ENCODE assay signal across 1 cellular context in genomic region chr12:123938679-123939480, GRCh38.
TF ChIP-seq lines count a peak whose summit lies in the region.

No MANE protein-coding gene starts in this region.

TF ChIP-seq in H1, 55 proteins besides CTCF, POLR2A, EP300 and RAD21:
- TF ChIP-seq CBX5 (IDR thresholded peaks at IDR 0.05; ENCODE audit: low read depth, low read length), result no peak
- TF ChIP-seq BACH1 (IDR thresholded peaks at IDR 0.05; ENCODE audit: low read length), result no peak
- no peak for TF ChIP-seq CBX8 (IDR thresholded peaks at IDR 0.05; ENCODE audit: borderline replicate concordance, low read depth, low read length)
- no peak for TF ChIP-seq SP4 (IDR thresholded peaks at IDR 0.05; ENCODE audit: low read length)
- no peak for TF ChIP-seq CHD1 (IDR thresholded peaks at IDR 0.05; ENCODE audit: low read depth, low read length)
- TF ChIP-seq SP1 (IDR thresholded peaks at IDR 0.05; ENCODE audit: low read depth, low read length), result no peak
- no peak for TF ChIP-seq SAP30 (IDR thresholded peaks at IDR 0.05; ENCODE audit: insufficient read depth, insufficient replicate concordance, low read length)
- TF ChIP-seq SUZ12 (IDR thresholded peaks at IDR 0.05; ENCODE audit: low read length), result no peak
- no peak for TF ChIP-seq RBBP5 (IDR thresholded peaks at IDR 0.05; ENCODE audit: borderline replicate concordance, low read depth, low read length)
- no peak for TF ChIP-seq YY1 (IDR thresholded peaks at IDR 0.05; ENCODE audit: low read depth, low read length)
- no peak for TF ChIP-seq RFX5 (IDR thresholded peaks at IDR 0.05; ENCODE audit: borderline replicate concordance, low read depth, low read length)
- TF ChIP-seq ATF3 (IDR thresholded peaks at IDR 0.05; ENCODE audit: insufficient read depth, low read depth, low read length), result no peak
- no peak for TF ChIP-seq CEBPB (IDR thresholded peaks at IDR 0.05; ENCODE audit: low read depth, low read length)
- TF ChIP-seq BRCA1 (IDR thresholded peaks at IDR 0.05; ENCODE audit: low read depth, low read length), result no peak
